Comparison of ENCODE assay signal across 1 cellular context in genomic region chr17:73643846-73644144, GRCh38.
TF ChIP-seq lines count a peak whose summit lies in the region.

No MANE protein-coding gene starts in this region.

TF ChIP-seq in HEK293, 187 proteins besides CTCF, POLR2A, EP300 and RAD21 (continued from another document):
- TF ChIP-seq ZNF140 (tag by site-specific recombination; IDR thresholded peaks at IDR 0.05) = no peak
- TF ChIP-seq KLF10 (tag by site-specific recombination; IDR thresholded peaks at IDR 0.05) = no peak
- TF ChIP-seq PRDM2 (tag by site-specific recombination; IDR thresholded peaks at IDR 0.05; ENCODE audit: borderline replicate concordance) = no peak
